Comparison of ENCODE assay signal across 16 cellular contexts in the genomic region with DNA sequence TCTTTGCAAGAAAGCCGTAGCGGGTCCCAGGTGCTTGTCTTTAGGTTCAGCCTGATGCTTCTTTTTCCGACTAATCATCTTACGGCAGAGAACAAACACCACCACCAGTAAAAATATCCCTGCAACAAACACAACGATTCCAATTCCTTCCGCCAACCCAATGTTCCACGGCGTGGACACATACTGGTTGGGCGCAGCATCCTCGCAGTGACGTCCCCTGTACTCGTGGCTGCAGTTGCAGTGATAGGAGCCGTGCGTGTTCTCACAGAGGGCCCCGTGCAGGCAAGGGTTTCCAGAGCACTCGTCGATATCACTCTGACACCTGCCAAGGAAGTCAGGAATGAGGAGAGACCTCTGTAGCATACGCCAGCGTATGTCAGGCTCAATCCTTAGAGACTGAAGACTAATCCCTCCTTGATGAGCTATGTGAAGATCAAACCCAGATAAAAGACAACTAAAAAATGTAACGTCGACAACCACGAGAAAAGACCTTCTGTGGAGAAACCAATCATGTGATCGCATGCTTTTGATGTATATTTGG. TPM values are rescaled to one million over a fixed set of nuclear protein-coding genes. Genes with fewer than 3 reads are reported as not detected.
DNase-seq lines count a peak whose midpoint lies in the region; ATAC-seq and TF ChIP-seq lines count a peak whose summit lies in the region.
"Had no signal": no experiment of that assay in that cellular context is flagged by ENCODE, and none has a peak within 500 bp of the region (broad histone marks: within the 10 kb centered on the region; RNA-seq: fewer than 3 reads in every experiment).

No MANE protein-coding gene starts in this region.

- TF ChIP-seq EP300 in sigmoid colon (IDR thresholded peaks at IDR 0.05), result no peak

- no peak for TF ChIP-seq RAD21 in HCT116 (IDR thresholded peaks at IDR 0.05; ENCODE audit: low read depth)

- no peak for ATAC-seq in HCT116
- no peak for ATAC-seq in WTC11
- ATAC-seq: A549 had no signal

- H3K4me1 Mint-ChIP-seq in H9 (no peaks in the 10 kb centered on the region), WTC11 (no peaks in the 10 kb centered on the region)
- H3K4me1 Mint-ChIP-seq: CD4-positive, alpha-beta memory T cell had no signal

- H2BK15ac ChIP-seq in H9 (ENCODE audit: low read depth, low read length) (no peak overlapping the region), mesenchymal stem cell (ENCODE audit: low read depth, poor library complexity, severe bottlenecking) (no peak overlapping the region)

- H3K9ac ChIP-seq in H9 (ENCODE audit: extremely low read depth, insufficient read length, low read length), result no peak overlapping the region
- H3K9ac ChIP-seq in HCT116 (ENCODE audit: low read length), result no peak overlapping the region
- H3K9ac ChIP-seq in mesenchymal stem cell (ENCODE audit: low read length), result no peak overlapping the region

- H3K4me1 ChIP-seq in H9 (ENCODE audit: insufficient read depth, low read length) (no peaks in the 10 kb centered on the region), HCT116 (ENCODE audit: control insufficient read depth in 1 of 2, insufficient read depth in 2 of 2, low read length in 2 of 2) (no peaks in the 10 kb centered on the region), mesenchymal stem cell (ENCODE audit: control insufficient read depth, insufficient read depth, low read depth, low read length) (no peaks in the 10 kb centered on the region), sigmoid colon (no peaks in the 10 kb centered on the region)
- H3K4me1 ChIP-seq: A549, BE2C, HAP-1 had no signal

- H3K27ac ChIP-seq in H9 (ENCODE audit: insufficient read length, low read depth, low read length) (no peak overlapping the region), HCT116 (ENCODE audit: low read depth, low read length) (no peak overlapping the region), mesenchymal stem cell (ENCODE audit: low read length, poor library complexity, severe bottlenecking) (no peak overlapping the region), sigmoid colon (no peak overlapping the region)
- H3K27ac ChIP-seq: A549, C4-2B, HL-60 had no signal

- no peaks in the 10 kb centered on the region for H3K27me3 ChIP-seq in H9 (ENCODE audit: insufficient read depth, low read length)
- H3K27me3 ChIP-seq in HCT116 (ENCODE audit: insufficient read depth, low read length), result no peaks in the 10 kb centered on the region
- no peaks in the 10 kb centered on the region for H3K27me3 ChIP-seq in mesenchymal stem cell (ENCODE audit: control insufficient read depth in 1 of 2, insufficient read depth in 1 of 2, low read length in 2 of 2)
- no peaks in the 10 kb centered on the region for H3K27me3 ChIP-seq in sigmoid colon
- H3K27me3 ChIP-seq: BE2C had no signal

- H3K27me3 Mint-ChIP-seq in H9 (ENCODE audit: low read depth), result no peaks in the 10 kb centered on the region
- no peaks in the 10 kb centered on the region for H3K27me3 Mint-ChIP-seq in WTC11 (ENCODE audit: low read depth)

- no peak for TF ChIP-seq POLR2A in HCT116 (IDR thresholded peaks at IDR 0.05; ENCODE audit: borderline replicate concordance, extremely low read depth, insufficient read depth, insufficient read length)
- no peak for TF ChIP-seq POLR2A in sigmoid colon (IDR thresholded peaks at IDR 0.05)

- no peaks in the 10 kb centered on the region for H3K23me2 ChIP-seq in H9 (ENCODE audit: insufficient read length, low read depth, low read length, poor library complexity, severe bottlenecking)

- H3K4me3 ChIP-seq in HCT116 (replicated peaks in 1 of 2; ENCODE audit: low read depth in 1 of 2, low read length in 2 of 2) (no peak overlapping the region), mesenchymal stem cell (ENCODE audit: insufficient read depth in 1 of 2, low read depth in 1 of 2, low read length in 2 of 2) (no peak overlapping the region), sigmoid colon (no peak overlapping the region)
- H3K4me3 ChIP-seq: A549, HAP-1 had no signal

- no peaks in the 10 kb centered on the region for H4K20me1 ChIP-seq in H9 (ENCODE audit: control insufficient read depth, insufficient read depth, insufficient read length)
- H4K20me1 ChIP-seq in HCT116 (ENCODE audit: insufficient read depth), result peaks cover 54% of the 10 kb centered on the region

- POLR2A ChIA-PET in HCT116 (lab: Charles Lee), result no interaction called here
- POLR2A ChIA-PET in WTC11 (lab: Charles Lee), result no interaction called here

- no peaks in the 10 kb centered on the region for H3K79me2 ChIP-seq in H9 (ENCODE audit: insufficient read depth, low read length)
- peaks cover 100% of the 10 kb centered on the region for H3K79me2 ChIP-seq in HCT116 (ENCODE audit: insufficient read depth, low read length)

- no peak overlapping the region for H2AK5ac ChIP-seq in H9 (ENCODE audit: insufficient read length, low read length)
- H2AK5ac ChIP-seq in mesenchymal stem cell (ENCODE audit: low read length, severe bottlenecking), result no peak overlapping the region

- H3K4ac ChIP-seq in H9 (ENCODE audit: low read depth, low read length) (no peak overlapping the region), mesenchymal stem cell (ENCODE audit: low read depth in 1 of 2, low read length in 2 of 2) (no peak overlapping the region)

- H3K36me3 ChIP-seq in HCT116 (ENCODE audit: control insufficient read depth in 1 of 2, insufficient read depth in 2 of 2, low read length in 2 of 2) (peaks cover 85 to 91% of the 10 kb centered on the region in 2 experiments), mesenchymal stem cell (ENCODE audit: control insufficient read depth in 1 of 2, insufficient read depth in 2 of 2, low read depth in 1 of 2, low read length in 2 of 2) (peaks cover 56 to 100% of the 10 kb centered on the region in 2 experiments), sigmoid colon (peaks cover 0 to 96% (median 54%) of the 10 kb centered on the region in 4 donors)
- H3K36me3 ChIP-seq: BE2C had no signal

- H3K9me2 ChIP-seq in HCT116 (ENCODE audit: insufficient read depth), result no peaks in the 10 kb centered on the region

- no peak overlapping the region for H3K14ac ChIP-seq in H9 (ENCODE audit: insufficient read depth, low read length)
- H3K14ac ChIP-seq in mesenchymal stem cell (ENCODE audit: low read length in 2 of 2), result no peak overlapping the region

- H3K79me1 ChIP-seq in H9 (ENCODE audit: insufficient read depth, low read depth, low read length, poor library complexity, severe bottlenecking) (no peaks in the 10 kb centered on the region), mesenchymal stem cell (replicated peaks; ENCODE audit: low read length, poor library complexity, severe bottlenecking) (peaks cover 29% of the 10 kb centered on the region)

- H4K91ac ChIP-seq in H9 (ENCODE audit: insufficient read length, low read depth, low read length) (no peak overlapping the region), mesenchymal stem cell (ENCODE audit: low read length) (no peak overlapping the region)

- H3T11ph ChIP-seq in H9 (ENCODE audit: low read length), result no peak overlapping the region

- no peak overlapping the region for H3K4me2 ChIP-seq in H9 (ENCODE audit: insufficient read depth, insufficient read length, low read length)
- no peak overlapping the region for H3K4me2 ChIP-seq in HCT116 (ENCODE audit: low read length)
- no peak overlapping the region for H3K4me2 ChIP-seq in mesenchymal stem cell (ENCODE audit: low read length, poor library complexity, severe bottlenecking)
- H3K4me2 ChIP-seq: A549 had no signal

- no peak overlapping the region for H3K18ac ChIP-seq in H9 (ENCODE audit: insufficient read length, low read depth, low read length)
- no peak overlapping the region for H3K18ac ChIP-seq in mesenchymal stem cell (ENCODE audit: low read depth in 1 of 2, low read length in 2 of 2)

- H4K8ac ChIP-seq in H9 (replicated peaks; ENCODE audit: insufficient read length, low read depth, low read length) (no peak overlapping the region), mesenchymal stem cell (ENCODE audit: low read length) (peak overlapping the region; percentile 12)

- RAD21 ChIA-PET in HCT116 (lab: Charles Lee; ENCODE audit: low non-redundant PET in 1 of 2, low total read pairs in 2 of 2, uncharacterized antibody in 2 of 2, unreplicated experiment in 2 of 2), result no interaction called here

- WGBS in H9 (ENCODE audit: extremely low coverage, insufficient read length, low lambda C conversion rate), result no CpG with 5 or more reads among the region's 23 CpGs
- WGBS in mesenchymal stem cell, result 97% methylated on average over 21 of the region's 23 CpGs
- WGBS in sigmoid colon, 2 donors, result 96% methylated on average over 23 of the region's 23 CpGs

- no peak overlapping the region for H3K56ac ChIP-seq in H9 (ENCODE audit: insufficient read length, low read depth, low read length)

- no peak overlapping the region for H2BK20ac ChIP-seq in H9 (ENCODE audit: low read depth, low read length, poor library complexity, severe bottlenecking)

- H3K9me3 Mint-ChIP-seq in H9 (no peaks in the 10 kb centered on the region), WTC11 (no peaks in the 10 kb centered on the region)
- H3K9me3 Mint-ChIP-seq: CD4-positive, alpha-beta memory T cell had no signal

- H4K5ac ChIP-seq in H9 (ENCODE audit: insufficient read length, low read depth, low read length), result no peak overlapping the region

- no peak overlapping the region for H2AFZ ChIP-seq in H9 (ENCODE audit: low read length)
- H2AFZ ChIP-seq in HCT116 (ENCODE audit: low read depth, low read length, poor library complexity, severe bottlenecking), result no peak overlapping the region
- no peak overlapping the region for H2AFZ ChIP-seq in mesenchymal stem cell (ENCODE audit: low read depth, low read length)

- DNase-seq in H9, result no peak
- no peak for DNase-seq in HCT116 (ENCODE audit: low read depth, low spot score)
- no peak for DNase-seq in WTC11 (ENCODE audit: low spot score)
- no peak for DNase-seq in mesenchymal stem cell
- no peak for DNase-seq in sigmoid colon
- DNase-seq in NOMO-1 treated with dmso at 0.1 percent for 144 hours (lab: John Stamatoyannopoulos, UW; ENCODE audit: unreplicated experiment), result no peak
- DNase-seq: BE2C; CD4-positive, alpha-beta memory T cell; DND-41; GDM1; GOT3 had no signal

- TSS peak; percentile 15 for BruUV-seq in HCT116 (replicated peaks; lab: Mats Ljungman, UMichigan)

- H3K4me3 Mint-ChIP-seq in H9 (no peak overlapping the region), WTC11 (no peak overlapping the region)
- H3K4me3 Mint-ChIP-seq: CD4-positive, alpha-beta memory T cell had no signal

- H2BK120ac ChIP-seq in H9 (ENCODE audit: low read depth, low read length, poor library complexity, severe bottlenecking) (no peak overlapping the region), mesenchymal stem cell (ENCODE audit: low read depth, low read length) (no peak overlapping the region)

- H2BK12ac ChIP-seq in H9 (ENCODE audit: insufficient read length, low read depth, low read length), result no peak overlapping the region
- H2BK12ac ChIP-seq in mesenchymal stem cell (ENCODE audit: low read length in 2 of 2), result no peak overlapping the region

- no peak overlapping the region for H2BK5ac ChIP-seq in H9 (ENCODE audit: insufficient read length, low read length)
- H2BK5ac ChIP-seq in mesenchymal stem cell (ENCODE audit: low read depth, low read length, poor library complexity, severe bottlenecking), result no peak overlapping the region

- H3K23ac ChIP-seq in H9 (ENCODE audit: insufficient read length, low read depth, low read length) (no peak overlapping the region), mesenchymal stem cell (ENCODE audit: low read length in 2 of 2) (no peak overlapping the region)

- intact Hi-C loops in HCT116 (cut with micrococcal nuclease), result no loop called here
- intact Hi-C loops in sigmoid colon (cut with DNase I), result no loop called here

- CTCF ChIA-PET in HCT116 (lab: Charles Lee), result interaction anchor here (1.4 kb wide), 1 partner anchor 10 kb away, joined by 5 read pairs; no protein-coding TSS in a partner anchor
- CTCF ChIA-PET in WTC11 (lab: Charles Lee), result no interaction called here

- peak overlapping the region; percentile 18 to 79 (median 26); a peak in 2 of 7 replicates for H3K27ac Mint-ChIP-seq in H9
- H3K27ac Mint-ChIP-seq in WTC11, result peak overlapping the region; percentile 10; the same call in 1 of the 2 replicates
- H3K27ac Mint-ChIP-seq: CD4-positive, alpha-beta memory T cell had no signal

- no peak for TF ChIP-seq CTCF in H9 (conservative IDR thresholded peaks at IDR 0.05)
- TF ChIP-seq CTCF in HCT116 (IDR thresholded peaks at IDR 0.05 in 2 of 3, conservative IDR thresholded peaks at IDR 0.05 in 1 of 3; ENCODE audit: borderline replicate concordance in 1 of 3, insufficient read depth in 1 of 3, low read depth in 2 of 3, low read length in 2 of 3), result no peak
- TF ChIP-seq CTCF in WTC11 (IDR thresholded peaks at IDR 0.05), result no peak
- no peak for TF ChIP-seq CTCF in sigmoid colon (IDR thresholded peaks at IDR 0.05)

- H3K36me3 Mint-ChIP-seq in H9 (ENCODE audit: insufficient read depth in 1 of 3, low read depth in 3 of 3) (peaks cover 37 to 86% (median 84%) of the 10 kb centered on the region in 3 experiments), WTC11 (peaks cover 80% of the 10 kb centered on the region)
- H3K36me3 Mint-ChIP-seq: CD4-positive, alpha-beta memory T cell had no signal

- H3K9me3 ChIP-seq in H9 (ENCODE audit: control insufficient read depth, low read depth, low read length) (no peaks in the 10 kb centered on the region), HCT116 (ENCODE audit: control insufficient read depth in 1 of 2, insufficient read depth in 1 of 2, low read depth in 1 of 2, low read length in 2 of 2) (no peaks in the 10 kb centered on the region), mesenchymal stem cell (ENCODE audit: control insufficient read depth, low read length) (no peaks in the 10 kb centered on the region), sigmoid colon (no peaks in the 10 kb centered on the region)
- H3K9me3 ChIP-seq: A549, BE2C, HAP-1 had no signal

RNA-seq across cellular contexts. Expression of a gene that starts 41.6 kb away (rescaled TPM):
- total RNA-seq in H9 (2021) (0.57 and 0.97 TPM in 2 replicates), HCT116 (2021; ENCODE audit: unreplicated experiment) (0.84 TPM), WTC11 (2021) (0.73 to 1.0 TPM (median 0.73 TPM) in 3 replicates), sigmoid colon (not detected)
- polyA plus RNA-seq in HCT116 (2012), result 0.44 and 0.68 TPM in 2 replicates
- polyA plus RNA-seq in mesenchymal stem cell (2013, experiment 1 of 2), result 0.06 TPM
- 0.04 TPM for polyA plus RNA-seq in mesenchymal stem cell (2013, experiment 2 of 2)
- 1 to 10 TPM in 2 of 3 donors, not detected in 1; 1.6 to 3.1 TPM for polyA plus RNA-seq in sigmoid colon
- total RNA-seq: CD4-positive, alpha-beta memory T cell had no signal
- polyA plus RNA-seq: AG04450; CD4-positive, alpha-beta memory T cell had no signal
